10 cellular contexts compared by ENCODE assay signal in genomic region chr5:27020965-27021364, GRCh38. TPM values are rescaled to one million over a fixed set of nuclear protein-coding genes. Genes with fewer than 3 reads are reported as not detected.
A peak's percentile ranks its signal among the peaks of the same experiment; 100 is the strongest.
DNase-seq lines count a peak whose midpoint lies in the region; ATAC-seq lines count a peak whose summit lies in the region.
"Had no signal": no experiment of that assay in that cellular context is flagged by ENCODE, and none has a peak within 500 bp of the region (broad histone marks: within the 10 kb centered on the region; RNA-seq: fewer than 3 reads in every experiment).

No MANE protein-coding gene starts in this region.

- no peaks in the 10 kb centered on the region for H3K9me2 ChIP-seq in Karpas-422 (replicated peaks; ENCODE audit: insufficient read depth, low read length)

- no peak overlapping the region for H3K4me2 ChIP-seq in Karpas-422 (ENCODE audit: low read depth, low read length, poor library complexity, severe bottlenecking)

- H3K4me1 ChIP-seq in Karpas-422 (ENCODE audit: low read length) = no peaks in the 10 kb centered on the region
- H3K4me1 ChIP-seq in aorta (ENCODE audit: control insufficient read depth in 1 of 2, insufficient read depth in 2 of 2, low read length in 2 of 2) = no peaks in the 10 kb centered on the region

- ATAC-seq in GM19397 (IDR thresholded peaks at IDR 0.05; ENCODE audit: unreplicated experiment) (no peak), GM21619 (IDR thresholded peaks at IDR 0.05; ENCODE audit: unreplicated experiment) (no peak), aorta (ENCODE audit: low FRiP score) (no peak), HG03565 (IDR thresholded peaks at IDR 0.05; ENCODE audit: unreplicated experiment) (no peak)

- H3K9ac ChIP-seq in Karpas-422 (ENCODE audit: low read length) = no peak overlapping the region

- H3K27me3 ChIP-seq in Karpas-422 (ENCODE audit: low read length) (no peaks in the 10 kb centered on the region), aorta (ENCODE audit: control insufficient read depth in 1 of 2, insufficient read depth in 2 of 2, low read length in 1 of 2) (no peaks in the 10 kb centered on the region)

- H3K4me3 ChIP-seq in Karpas-422 (ENCODE audit: low read length) (no peak overlapping the region), aorta (ENCODE audit: low read length in 2 of 2) (no peak overlapping the region)

- in situ Hi-C loops in Caki2 (cut with HindIII; ENCODE audit: low pct_unique_long_range_greater_than_20kb, low sequenced_read_pairs) = no loop called here

- intact Hi-C loops in aorta (cut with DNase I) = no loop called here

- H2AFZ ChIP-seq in Karpas-422 (ENCODE audit: low read length) = no peak overlapping the region

- no peaks in the 10 kb centered on the region for H4K20me1 ChIP-seq in Karpas-422 (ENCODE audit: insufficient read depth, low read depth, low read length)

- H3K9me3 ChIP-seq in Karpas-422 (ENCODE audit: low read length) (no peaks in the 10 kb centered on the region), aorta (ENCODE audit: control insufficient read depth, low read length) (no peaks in the 10 kb centered on the region)

- 11 to 19% methylated on average over 1 of the region's 1 CpG for WGBS in aorta, 2 donors

- H3K27ac ChIP-seq in Karpas-422 (ENCODE audit: low read length) (no peak overlapping the region), aorta (ENCODE audit: low read depth in 1 of 2, low read length in 2 of 2) (no peak overlapping the region)

- no peaks in the 10 kb centered on the region for H3K79me2 ChIP-seq in Karpas-422 (ENCODE audit: low read length)

- DNase-seq in Caki2 (ENCODE audit: low read depth) (peak; percentile 3), Karpas-422 (peak; percentile 47), RPMI7951 (ENCODE audit: low read depth) (peak; percentile 29), fibroblast of the conjunctiva (ENCODE audit: low read depth) (peak; percentile 14), aorta (no peak)
- DNase-seq: activated CD4-positive, alpha-beta memory T cell treated with anti-CD3 and anti-CD28 coated beads for 36 hours had no signal

- H3K36me3 ChIP-seq in Karpas-422 (ENCODE audit: insufficient read depth, low read length) (no peaks in the 10 kb centered on the region), aorta (ENCODE audit: control insufficient read depth in 1 of 2, insufficient read depth in 2 of 2, low read length in 1 of 2) (no peaks in the 10 kb centered on the region)

RNA-seq across cellular contexts. Expression of gene CDH9, which starts 17.4 kb away (rescaled TPM):
- total RNA-seq in Caki2 (2014; rRNA removed; shearing (Covaris generic); ENCODE audit: low replicate concordance) = not detected in 2 replicates
- not detected in 2 replicates for total RNA-seq in Karpas-422 (2014; rRNA removed; shearing (Covaris generic); ENCODE audit: low replicate concordance)
- not detected in 2 replicates for total RNA-seq in RPMI7951 (2014; rRNA removed; shearing (Covaris generic))
- total RNA-seq in aorta = not detected
- polyA plus RNA-seq in aorta = not detected
- total RNA-seq: activated CD4-positive, alpha-beta memory T cell treated with anti-CD3 and anti-CD28 coated beads for 36 hours; dermis microvascular lymphatic vessel endothelial cell had no signal

Comparison
In these comparisons a context has a peak if more than half of its experiments do, and no peak if none do; other contexts are left out.
1. DNase-seq: peak in Caki2 (single experiment), Karpas-422 (single experiment), RPMI7951 (single experiment) and fibroblast of the conjunctiva (single experiment); none in aorta (0 of 2).